Comparison of ENCODE assay signal across 28 cellular contexts in the genomic region with DNA sequence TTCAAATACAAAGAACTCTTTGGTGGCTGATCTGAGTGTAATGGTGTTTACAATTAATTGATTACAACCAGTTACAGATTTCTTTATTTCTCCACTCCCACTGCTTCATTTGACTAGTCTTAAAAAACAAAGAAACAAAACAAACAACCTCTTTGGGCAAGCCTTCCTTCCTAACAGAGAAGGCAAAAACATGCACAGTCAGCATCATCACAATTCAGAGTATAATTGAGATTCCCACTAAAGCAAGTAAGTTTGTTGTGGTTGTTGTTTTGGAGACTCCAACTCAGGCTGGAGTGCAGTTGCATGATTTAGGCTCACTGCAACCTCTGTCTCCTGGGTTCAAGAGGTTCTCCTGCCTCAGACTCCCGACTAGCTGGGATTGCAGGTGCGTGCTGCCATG.
"Had no signal": no experiment of that assay in that cellular context is flagged by ENCODE, and none has a peak within 500 bp of the region (broad histone marks: within the 10 kb centered on the region; RNA-seq: fewer than 3 reads in every experiment).

No MANE protein-coding gene starts in this region.

- H3K9me3 Mint-ChIP-seq: dendritic cell treated with granulocyte-macrophage colony-stimulating factor and Interleukin-4, amounts not matched to agents 40 ng/mL and 50 ng/mL, for 4 days; effector memory CD8-positive, alpha-beta T cell; endodermal cell; mesothelial cell of epicardium; naive B cell had no signal

- H3K27me3 Mint-ChIP-seq: dendritic cell treated with granulocyte-macrophage colony-stimulating factor and Interleukin-4, amounts not matched to agents 40 ng/mL and 50 ng/mL, for 4 days; effector memory CD8-positive, alpha-beta T cell; naive B cell had no signal

- H3K27me3 ChIP-seq: colonic mucosa, esophagus squamous epithelium, gastrocnemius medialis, heart right ventricle, left lung had no signal

- FAIRE-seq: endometrium, islet of Langerhans, keratinocyte had no signal

- DNase-seq: colonic mucosa; cortex of kidney; effector CD8-positive, alpha-beta T cell; effector memory CD8-positive, alpha-beta T cell; endodermal cell; erythroblast; esophagus squamous epithelium; foreskin fibroblast; foreskin melanocyte; gastrocnemius medialis; glutamatergic neuron; head of caudate nucleus; heart right ventricle; hippocampal formation; left cardiac atrium; left lung; left ventricle myocardium superior; lower lobe of right lung; mesenchymal stem cell; mucosa of descending colon; naive B cell had no signal

- ATAC-seq: effector memory CD8-positive, alpha-beta T cell; esophagus mucosa; gastrocnemius medialis; heart right ventricle; left cardiac atrium; left lung; left ventricle myocardium superior; lower lobe of right lung; mucosa of descending colon had no signal

- H3K27ac Mint-ChIP-seq: dendritic cell treated with granulocyte-macrophage colony-stimulating factor and Interleukin-4, amounts not matched to agents 40 ng/mL and 50 ng/mL, for 4 days; effector memory CD8-positive, alpha-beta T cell; endodermal cell; mesothelial cell of epicardium; naive B cell had no signal

- H3K4me3 ChIP-seq: colonic mucosa, esophagus squamous epithelium, gastrocnemius medialis, heart right ventricle, left lung, lower lobe of right lung, mucosa of descending colon had no signal

- H3K27ac ChIP-seq: colonic mucosa, epithelial cell of prostate, esophagus squamous epithelium, gastrocnemius medialis, heart right ventricle, left lung, lower lobe of right lung had no signal

- H3K36me3 ChIP-seq: colonic mucosa, esophagus squamous epithelium, gastrocnemius medialis, left lung, lower lobe of right lung had no signal

- H3K9me3 ChIP-seq: colonic mucosa, esophagus squamous epithelium, gastrocnemius medialis, heart right ventricle, left lung, lower lobe of right lung, mucosa of descending colon had no signal

- H3K4me3 Mint-ChIP-seq: dendritic cell treated with granulocyte-macrophage colony-stimulating factor and Interleukin-4, amounts not matched to agents 40 ng/mL and 50 ng/mL, for 4 days; effector memory CD8-positive, alpha-beta T cell; endodermal cell; mesothelial cell of epicardium; naive B cell had no signal

- H3K4me1 ChIP-seq: colonic mucosa, esophagus squamous epithelium, heart right ventricle, left lung, lower lobe of right lung had no signal

- H3K4me1 Mint-ChIP-seq: mesothelial cell of epicardium, naive B cell had no signal
